Comparison of ENCODE assay signal across 8 cellular contexts in the genomic region with DNA sequence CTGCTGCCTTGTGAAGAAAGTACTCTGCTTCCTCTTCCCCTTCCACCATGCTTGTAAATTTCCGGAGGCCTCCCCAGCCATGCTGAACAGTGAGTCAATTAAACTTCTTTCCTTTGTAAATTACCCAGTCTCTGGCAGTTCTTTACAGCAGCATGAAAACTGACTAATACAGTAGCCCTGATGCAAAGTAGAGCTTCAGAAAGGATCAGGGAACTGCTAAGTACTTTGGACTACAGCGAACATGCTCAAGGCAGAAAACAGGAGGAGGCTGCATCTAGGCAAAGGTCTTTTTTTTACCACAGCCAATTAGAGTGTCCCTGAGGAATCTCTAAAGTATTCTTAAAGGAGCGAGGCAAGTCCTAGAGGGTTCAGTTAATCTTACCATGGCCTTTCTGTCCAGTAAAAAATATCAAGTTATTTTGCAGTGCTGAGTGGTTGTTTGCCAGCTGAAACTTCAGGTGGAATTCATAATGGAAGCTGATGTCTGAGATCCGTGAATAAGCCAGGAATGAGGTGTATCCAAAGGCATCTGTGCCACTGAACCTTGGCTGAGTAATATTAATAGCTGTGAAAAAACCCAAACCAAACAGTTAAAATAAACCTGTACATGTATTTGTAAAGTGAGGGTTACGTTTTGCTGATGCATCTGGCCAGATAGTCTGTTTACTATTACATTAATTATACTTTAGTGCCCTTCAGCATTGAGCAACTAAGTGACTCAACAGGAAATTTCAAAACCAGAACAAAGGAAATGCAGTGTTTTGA.
DNase-seq lines count a peak whose midpoint lies in the region; ATAC-seq and TF ChIP-seq lines count a peak whose summit lies in the region.
"Had no signal": no experiment of that assay in that cellular context is flagged by ENCODE, and none has a peak within 500 bp of the region (broad histone marks: within the 10 kb centered on the region; RNA-seq: fewer than 3 reads in every experiment).

No MANE protein-coding gene starts in this region.

- no peak overlapping the region for H3K4me3 Mint-ChIP-seq in T-helper 17 cell
- no peak overlapping the region for H3K4me3 Mint-ChIP-seq in type B pancreatic cell
- no peak overlapping the region for H3K4me3 Mint-ChIP-seq in activated CD4-positive, alpha-beta memory T cell treated with anti-CD3 and anti-CD28 coated beads for 36 hours

- POLR2A ChIA-PET in IMR-90 (lab: Charles Lee; ENCODE audit: unreplicated experiment), result no interaction called here
- POLR2A ChIA-PET in activated CD4-positive, alpha-beta memory T cell treated with anti-CD3 and anti-CD28 coated beads for 36 hours (lab: Charles Lee), result no interaction called here

- H3K4me1 Mint-ChIP-seq in T-helper 17 cell, result peaks cover 6% of the 10 kb centered on the region
- H3K4me1 Mint-ChIP-seq in type B pancreatic cell (ENCODE audit: unreplicated experiment), result peaks cover 18% of the 10 kb centered on the region
- H3K4me1 Mint-ChIP-seq in activated CD4-positive, alpha-beta memory T cell treated with anti-CD3 and anti-CD28 coated beads for 36 hours (ENCODE audit: low read depth), result no peaks in the 10 kb centered on the region

- H3K9me3 ChIP-seq in IMR-90 (ENCODE audit: control insufficient read depth, insufficient read depth, low read length) (no peaks in the 10 kb centered on the region), T-helper 17 cell (ENCODE audit: control insufficient read depth, low read length, poor library complexity, severe bottlenecking) (no peaks in the 10 kb centered on the region)

- H2BK15ac ChIP-seq in IMR-90 (ENCODE audit: low read depth, low read length), result peak overlapping the region; percentile 52; the same call in 2 of the 3 replicates

- H3K27me3 Mint-ChIP-seq in T-helper 17 cell (peaks cover 36% of the 10 kb centered on the region), type B pancreatic cell (no peaks in the 10 kb centered on the region)
- no peaks in the 10 kb centered on the region for H3K27me3 Mint-ChIP-seq in activated CD4-positive, alpha-beta memory T cell treated with anti-CD3 and anti-CD28 coated beads for 36 hours

- intact Hi-C loops in IMR-90 (cut with micrococcal nuclease) (no loop called here), left ventricle myocardium superior (cut with micrococcal nuclease) (no loop called here)
- intact Hi-C loops in activated CD4-positive, alpha-beta memory T cell treated with anti-CD3 and anti-CD28 coated beads for 36 hours (cut with micrococcal nuclease), result no loop called here

- H3K4me1 ChIP-seq in IMR-90 (ENCODE audit: control insufficient read depth, insufficient read depth, low read length), result peaks cover 15% of the 10 kb centered on the region

- peak overlapping the region; percentile 97 for H2BK5ac ChIP-seq in IMR-90 (ENCODE audit: low read depth, low read length, poor library complexity, severe bottlenecking)

- H3K9me1 ChIP-seq in IMR-90 (ENCODE audit: insufficient read depth, low read length), result peaks cover 3% of the 10 kb centered on the region

- H3K4ac ChIP-seq in IMR-90 (ENCODE audit: low read depth, low read length), result peak overlapping the region; percentile 75

- H2BK20ac ChIP-seq in IMR-90 (ENCODE audit: low read depth, low read length), result peak overlapping the region; percentile 96

- H3K9me3 Mint-ChIP-seq in type B pancreatic cell, result no peaks in the 10 kb centered on the region
- H3K9me3 Mint-ChIP-seq in activated CD4-positive, alpha-beta memory T cell treated with anti-CD3 and anti-CD28 coated beads for 36 hours, result no peaks in the 10 kb centered on the region

- H3K9ac ChIP-seq in IMR-90 (ENCODE audit: low read depth, low read length), result 0 out of 2 replicates have a peak overlapping the region, but pooled peaks have one; percentile 12

- H4K91ac ChIP-seq in IMR-90 (ENCODE audit: insufficient read depth, low read depth, low read length), result peak overlapping the region; percentile 83

- no peaks in the 10 kb centered on the region for H3K36me3 Mint-ChIP-seq in T-helper 17 cell (ENCODE audit: low read depth)
- H3K36me3 Mint-ChIP-seq in type B pancreatic cell, result no peaks in the 10 kb centered on the region
- H3K36me3 Mint-ChIP-seq in activated CD4-positive, alpha-beta memory T cell treated with anti-CD3 and anti-CD28 coated beads for 36 hours, result no peaks in the 10 kb centered on the region

- H2AK9ac ChIP-seq in IMR-90 (replicated peaks; ENCODE audit: low read depth, low read length, poor library complexity), result no peak overlapping the region

- ATAC-seq in IMR-90 (ENCODE audit: low read depth), result peak; percentile 67
- peak; percentile 20 for ATAC-seq in T-helper 17 cell
- ATAC-seq in left ventricle myocardium superior, result peak; percentile 70
- ATAC-seq: K562 had no signal

- TF ChIP-seq RAD21 in IMR-90 (IDR thresholded peaks at IDR 0.05; ENCODE audit: low read length), result no peak

- H3K27ac Mint-ChIP-seq in T-helper 17 cell (no peak overlapping the region), type B pancreatic cell (peak overlapping the region; percentile 11)
- no peak overlapping the region for H3K27ac Mint-ChIP-seq in activated CD4-positive, alpha-beta memory T cell treated with anti-CD3 and anti-CD28 coated beads for 36 hours

- peak overlapping the region; percentile 95 for H2BK120ac ChIP-seq in IMR-90 (ENCODE audit: low read depth, low read length)

- 0% methylated on average over 1 of the region's 5 CpGs; no CpG with 5 or more reads in 1 of the 2 experiments for WGBS in IMR-90 (ENCODE audit: extremely low coverage in 2 of 2, insufficient read length in 1 of 2), 2 experiments

- TF ChIP-seq CTCF in IMR-90 (conservative IDR thresholded peaks at IDR 0.05; ENCODE audit: low read depth, low read length), result no peak
- no peak for TF ChIP-seq CTCF in type B pancreatic cell (conservative IDR thresholded peaks at IDR 0.05)

- peak overlapping the region; percentile 96 for H3K23ac ChIP-seq in IMR-90 (ENCODE audit: low read depth, low read length)

- H3K27ac ChIP-seq in IMR-90 (ENCODE audit: insufficient read depth, low read length), result peak overlapping the region; percentile 85

- no peaks in the 10 kb centered on the region for H3K27me3 ChIP-seq in IMR-90 (ENCODE audit: control insufficient read depth, insufficient read depth, low read length)

- no peaks in the 10 kb centered on the region for H4K20me1 ChIP-seq in IMR-90 (ENCODE audit: insufficient read depth, low read length)

- H4K8ac ChIP-seq in IMR-90 (ENCODE audit: low read depth in 2 of 2, low read length in 2 of 2), result peak overlapping the region; percentile 75 to 78

- peak overlapping the region; percentile 98 for H3K18ac ChIP-seq in IMR-90 (ENCODE audit: low read depth, low read length)

- dilution Hi-C loops in IMR-90 (cut with HindIII; ENCODE audit: low sequenced_read_pairs, unreplicated experiment), result no loop called here

- in situ Hi-C loops in IMR-90 (cut with MboI; ENCODE audit: low sequenced_read_pairs), result no loop called here

- peak overlapping the region; percentile 89 for H2AK5ac ChIP-seq in IMR-90 (ENCODE audit: low read depth, low read length)

- peak overlapping the region; percentile 83 for H3K56ac ChIP-seq in IMR-90 (ENCODE audit: extremely low read depth, insufficient read depth, low read length)

- no peaks in the 10 kb centered on the region for H3K79me1 ChIP-seq in IMR-90 (ENCODE audit: low read depth in 1 of 2, low read length in 2 of 2)

- no peaks in the 10 kb centered on the region for H3K36me3 ChIP-seq in IMR-90 (ENCODE audit: control insufficient read depth, insufficient read depth, low read length)

- peak overlapping the region; percentile 65 for H3K4me2 ChIP-seq in IMR-90 (ENCODE audit: low read depth, low read length)

- peak overlapping the region; percentile 32 for H4K5ac ChIP-seq in IMR-90 (ENCODE audit: low read depth, low read length)

- TF ChIP-seq POLR2A in IMR-90 (IDR thresholded peaks at IDR 0.05; ENCODE audit: low read depth, low read length), result no peak

- CTCF ChIA-PET in IMR-90 (lab: Yijun Ruan, JAX), result interaction anchor here (1.0 to 1.2 kb wide), 2 partner anchors 9 to 41 kb away, joined by 3 to 4 read pairs; no protein-coding TSS in a partner anchor
- CTCF ChIA-PET in activated CD4-positive, alpha-beta memory T cell treated with anti-CD3 and anti-CD28 coated beads for 36 hours (lab: Charles Lee), result no interaction called here

- no peak overlapping the region for H3K4me3 ChIP-seq in IMR-90 (ENCODE audit: insufficient read depth, low read depth, low read length)
- H3K4me3 ChIP-seq: K562 had no signal

- no TSS peak for BruUV-seq in IMR-90 (replicated peaks; lab: Mats Ljungman, UMichigan)

- DNase-seq in IMR-90 (peak; percentile 95), T-helper 17 cell (no peak), left ventricle myocardium superior (no peak), type B pancreatic cell (ENCODE audit: extremely low spot score, unreplicated experiment) (no peak), DMS 273 (lab: John Stamatoyannopoulos, UW; ENCODE audit: unreplicated experiment) (no peak)
- no peak for DNase-seq in activated CD4-positive, alpha-beta memory T cell treated with anti-CD3 and anti-CD28 coated beads for 36 hours
- no peak for DNase-seq in activated CD8-positive, alpha-beta memory T cell treated with anti-CD3 and anti-CD28 coated beads, Interleukin-2, amount 50 U/mL, for 48 hours

- peak overlapping the region; percentile 95 for H3K14ac ChIP-seq in IMR-90 (replicated peaks; ENCODE audit: low read depth, low read length)

- H2AFZ ChIP-seq in IMR-90 (replicated peaks; ENCODE audit: low read length, poor library complexity), result peak overlapping the region; percentile 38

TF ChIP-seq in IMR-90, 13 proteins besides CTCF, POLR2A, EP300 and RAD21 (continues in another document):
- TF ChIP-seq FOS (IDR thresholded peaks at IDR 0.05; ENCODE audit: low read depth, low read length) (peak; percentile 93), MAZ (IDR thresholded peaks at IDR 0.05; ENCODE audit: borderline replicate concordance, low read depth, low read length) (no peak), MXI1 (IDR thresholded peaks at IDR 0.05; ENCODE audit: borderline replicate concordance, low read depth, low read length) (no peak), RFX5 (IDR thresholded peaks at IDR 0.05; ENCODE audit: low read depth, low read length) (no peak), NFE2L2 (IDR thresholded peaks at IDR 0.05; ENCODE audit: low read depth, low read length) (peak; percentile 61; the same call in 1 of the 2 replicates), BHLHE40 (IDR thresholded peaks at IDR 0.05; ENCODE audit: low read depth, low read length) (peak; percentile 47; the same call in 1 of the 2 replicates), RCOR1 (IDR thresholded peaks at IDR 0.05; ENCODE audit: insufficient replicate concordance, low read length) (peak; percentile 31), ELK1 (IDR thresholded peaks at IDR 0.05; ENCODE audit: borderline replicate concordance, low read depth, low read length) (no peak)

Comparison
In these comparisons a context has a peak if more than half of its experiments do, and no peak if none do; other contexts are left out.
1. ATAC-seq: peak in every context shown above with its lines; median percentile 70 in left ventricle myocardium superior; 67 in IMR-90; 20 in T-helper 17 cell.